ENCODE assay signal across 10 cellular contexts in the genomic region with DNA sequence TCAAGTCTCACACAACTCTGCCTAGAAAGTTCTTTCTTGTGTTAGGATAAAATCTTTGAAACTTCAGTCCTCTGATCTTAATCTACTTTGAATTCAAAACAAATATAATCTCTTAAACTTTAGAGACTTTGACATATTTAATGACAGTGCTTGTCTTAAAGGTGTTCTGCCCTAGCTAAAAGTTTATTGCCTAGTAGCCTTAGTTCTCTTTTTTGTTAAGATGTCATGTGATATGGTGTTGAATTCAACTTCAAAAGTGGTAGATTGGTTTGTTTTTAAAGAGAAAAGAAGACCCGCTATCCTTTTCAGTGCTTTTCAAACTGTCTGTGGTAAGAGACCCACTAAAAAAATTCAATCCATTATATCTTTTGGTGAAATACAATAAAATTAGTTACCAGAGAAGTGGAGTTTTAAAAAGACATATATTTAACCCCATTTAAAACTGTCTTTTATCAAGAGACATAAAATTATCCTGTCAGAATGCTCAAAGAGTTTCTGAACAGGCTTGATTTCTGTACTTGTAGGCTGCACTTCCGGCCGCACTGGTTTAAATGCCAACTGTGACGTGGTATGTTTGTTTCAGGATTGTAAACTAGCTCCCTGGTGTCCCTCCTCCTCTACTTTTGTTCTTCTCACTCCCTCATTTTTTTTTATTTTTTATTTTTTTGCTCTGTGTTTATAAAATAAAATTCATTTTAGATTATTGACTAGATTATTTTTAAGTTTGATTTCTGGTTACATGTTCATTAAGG.
DNase-seq lines count a peak whose midpoint lies in the region; ATAC-seq and TF ChIP-seq lines count a peak whose summit lies in the region.
"Had no signal": no experiment of that assay in that cellular context is flagged by ENCODE, and none has a peak within 500 bp of the region (broad histone marks: within the 10 kb centered on the region; RNA-seq: fewer than 3 reads in every experiment).

No MANE protein-coding gene starts in this region.

- peaks cover 14% of the 10 kb centered on the region; the same call in 1 of the 2 replicates for H4K20me1 ChIP-seq in GM23248 (ENCODE audit: insufficient read depth)

- H2BK5ac ChIP-seq in neuronal stem cell (ENCODE audit: low read length), result no peak overlapping the region

- H3K27ac Mint-ChIP-seq in activated T-helper 2 cell treated with anti-CD3 and anti-CD28 coated beads, Interferon-gamma antibody, Interleukin-2, Interleukin-4, amounts not matched to agents 10 μg/mL and 5 μg/mL and 100 μg/mL, durations not matched to agents 14 hours and 24 hours and 36 hours, result peak overlapping the region; percentile 63

- H3K14ac ChIP-seq in neuronal stem cell (ENCODE audit: low read length), result no peak overlapping the region

- H3K9me3 Mint-ChIP-seq in activated T-helper 2 cell treated with anti-CD3 and anti-CD28 coated beads, Interferon-gamma antibody, Interleukin-2, Interleukin-4, amounts not matched to agents 10 μg/mL and 5 μg/mL and 100 μg/mL, durations not matched to agents 14 hours and 24 hours and 36 hours, result no peaks in the 10 kb centered on the region

- H3K9ac ChIP-seq in GM23248 (no peak overlapping the region), neuronal stem cell (ENCODE audit: low read depth, low read length, poor library complexity) (no peak overlapping the region)

- H3K4me1 Mint-ChIP-seq in activated T-helper 2 cell treated with anti-CD3 and anti-CD28 coated beads, Interferon-gamma antibody, Interleukin-2, Interleukin-4, amounts not matched to agents 10 μg/mL and 5 μg/mL and 100 μg/mL, durations not matched to agents 14 hours and 24 hours and 36 hours (ENCODE audit: low read depth), result peaks cover 32% of the 10 kb centered on the region

- no peaks in the 10 kb centered on the region for H3K79me1 ChIP-seq in neuronal stem cell (ENCODE audit: low read depth, low read length)

- ATAC-seq in heart right ventricle (peak; percentile 69 to 86 (median 80)), sciatic nerve (peak; percentile 78), HG03460 (IDR thresholded peaks at IDR 0.05; ENCODE audit: unreplicated experiment) (no peak), HG03196 (IDR thresholded peaks at IDR 0.05; ENCODE audit: unreplicated experiment) (no peak), GM18873 (IDR thresholded peaks at IDR 0.05; ENCODE audit: low FRiP score, unreplicated experiment) (no peak)

- in situ Hi-C loops in GM23248 (cut with MboI), result no loop called here

- no peaks in the 10 kb centered on the region for H3K9me3 ChIP-seq in GM23248 (ENCODE audit: low read depth)
- no peaks in the 10 kb centered on the region for H3K9me3 ChIP-seq in heart right ventricle
- H3K9me3 ChIP-seq in neuronal stem cell (replicated peaks in 1 of 2; ENCODE audit: control insufficient read depth in 2 of 2, insufficient read depth in 1 of 2, low read depth in 1 of 2, low read length in 2 of 2), result no peaks in the 10 kb centered on the region

- H2BK15ac ChIP-seq in neuronal stem cell (ENCODE audit: low read length), result no peak overlapping the region

- DNase-seq in GM23248, result peak; percentile 22
- DNase-seq in activated T-helper 2 cell treated with anti-CD3 and anti-CD28 coated beads, Interferon-gamma antibody, Interleukin-2, Interleukin-4, amounts not matched to agents 10 μg/mL and 5 μg/mL and 100 μg/mL, durations not matched to agents 14 hours and 24 hours and 36 hours (ENCODE audit: low spot score), result no peak
- peak; percentile 40 to 86 for DNase-seq in heart right ventricle
- peak; percentile 77 for DNase-seq in sciatic nerve (ENCODE audit: low spot score)
- DNase-seq in neuronal stem cell (ENCODE audit: low spot score), result no peak
- DNase-seq: activated CD8-positive, alpha-beta memory T cell treated with anti-CD3 and anti-CD28 coated beads, Interleukin-2, amount 50 U/mL, for 48 hours; MV-4-11 had no signal

- no peak overlapping the region for H3K18ac ChIP-seq in neuronal stem cell (ENCODE audit: low read length)

- H2AK5ac ChIP-seq in neuronal stem cell (ENCODE audit: low read depth, low read length), result no peak overlapping the region

- H3K4me3 ChIP-seq in GM23248, result no peak overlapping the region
- H3K4me3 ChIP-seq in heart right ventricle, result no peak overlapping the region
- H3K4me3 ChIP-seq in neuronal stem cell (ENCODE audit: low read length in 2 of 2), result no peak overlapping the region

- intact Hi-C loops in activated T-helper 2 cell treated with anti-CD3 and anti-CD28 coated beads, Interferon-gamma antibody, Interleukin-2, Interleukin-4, amounts not matched to agents 10 μg/mL and 5 μg/mL and 100 μg/mL, durations not matched to agents 14 hours and 24 hours and 36 hours (cut with micrococcal nuclease), result loop anchor here (5.0 kb wide), 1 partner anchor 34 kb away; no protein-coding TSS in a partner anchor
- intact Hi-C loops in heart right ventricle (cut with DNase I), result loop anchor here in 1 of 10 donors (10.0 kb wide), 1 partner anchor 56 kb away; no protein-coding TSS in a partner anchor
- intact Hi-C loops in sciatic nerve (cut with DNase I), result no loop called here

- WGBS in GM23248 (ENCODE audit: low coverage in 1 of 2, low lambda C conversion rate in 2 of 2, missing lambda C conversion rate in 2 of 2), 2 experiments, result 80 to 90% methylated on average over 4 of the region's 4 CpGs
- WGBS in heart right ventricle, 2 donors, result 25 to 30% methylated on average over 4 of the region's 4 CpGs
- WGBS in neuronal stem cell (ENCODE audit: extremely low coverage in 2 of 2, insufficient read length in 2 of 2, insufficient replicate concordance in 1 of 2), 2 donors, result no CpG with 5 or more reads among the region's 4 CpGs

- no peak overlapping the region for H3K4me2 ChIP-seq in GM23248 (ENCODE audit: unreplicated experiment)
- no peak overlapping the region for H3K4me2 ChIP-seq in neuronal stem cell (ENCODE audit: insufficient read depth, low read length, poor library complexity, severe bottlenecking)

- no peak overlapping the region for H4K8ac ChIP-seq in neuronal stem cell (ENCODE audit: low read depth, low read length)

- no peak overlapping the region for H3K23ac ChIP-seq in neuronal stem cell (ENCODE audit: low read depth, low read length, poor library complexity)

- H3K4me3 Mint-ChIP-seq in activated T-helper 2 cell treated with anti-CD3 and anti-CD28 coated beads, Interferon-gamma antibody, Interleukin-2, Interleukin-4, amounts not matched to agents 10 μg/mL and 5 μg/mL and 100 μg/mL, durations not matched to agents 14 hours and 24 hours and 36 hours (ENCODE audit: low read depth), result no peak overlapping the region

- no peaks in the 10 kb centered on the region for H3K9me2 ChIP-seq in GM23248 (ENCODE audit: insufficient read depth)

- no peaks in the 10 kb centered on the region; the same call in 1 of the 2 replicates for H3F3A ChIP-seq in GM23248 (ENCODE audit: insufficient read depth)

- no peak overlapping the region for H2BK120ac ChIP-seq in neuronal stem cell (ENCODE audit: low read depth, low read length)

- H3K36me3 Mint-ChIP-seq in activated T-helper 2 cell treated with anti-CD3 and anti-CD28 coated beads, Interferon-gamma antibody, Interleukin-2, Interleukin-4, amounts not matched to agents 10 μg/mL and 5 μg/mL and 100 μg/mL, durations not matched to agents 14 hours and 24 hours and 36 hours (ENCODE audit: low read depth), result no peaks in the 10 kb centered on the region

- H3K79me2 ChIP-seq in GM23248 (ENCODE audit: insufficient read depth), result peaks cover 100% of the 10 kb centered on the region

- H3K4me1 ChIP-seq in GM23248 (ENCODE audit: insufficient read depth) (0 out of 2 replicates have a peak, but pooled peaks cover 6% of the 10 kb centered on the region), heart right ventricle (peaks cover 0 to 100% (median 92%) of the 10 kb centered on the region in 9 donors), neuronal stem cell (ENCODE audit: control insufficient read depth in 2 of 2, insufficient read depth in 1 of 2, low read depth in 1 of 2, low read length in 2 of 2) (peaks cover 0 to 6% of the 10 kb centered on the region in 2 donors)

- H3K27me3 Mint-ChIP-seq in activated T-helper 2 cell treated with anti-CD3 and anti-CD28 coated beads, Interferon-gamma antibody, Interleukin-2, Interleukin-4, amounts not matched to agents 10 μg/mL and 5 μg/mL and 100 μg/mL, durations not matched to agents 14 hours and 24 hours and 36 hours (ENCODE audit: low read depth), result no peaks in the 10 kb centered on the region

- H2AFZ ChIP-seq in GM23248, result no peak overlapping the region
- no peak overlapping the region for H2AFZ ChIP-seq in neuronal stem cell (ENCODE audit: low read length)

- no peak overlapping the region for H2BK12ac ChIP-seq in neuronal stem cell (ENCODE audit: low read length)

- H3K27me3 ChIP-seq in GM23248 (replicated peaks; ENCODE audit: insufficient read depth), result no peaks in the 10 kb centered on the region
- no peaks in the 10 kb centered on the region for H3K27me3 ChIP-seq in heart right ventricle
- no peaks in the 10 kb centered on the region for H3K27me3 ChIP-seq in neuronal stem cell (ENCODE audit: control insufficient read depth in 3 of 3, insufficient read depth in 3 of 3, low read depth in 1 of 3, low read length in 3 of 3)

- no peak for TF ChIP-seq CTCF in heart right ventricle (IDR thresholded peaks at IDR 0.05)

- H3K4ac ChIP-seq in neuronal stem cell (ENCODE audit: low read length), result no peak overlapping the region

- H3K36me3 ChIP-seq in GM23248 (ENCODE audit: low read depth) (no peaks in the 10 kb centered on the region), heart right ventricle (peaks cover 0 to 4% (median 0%) of the 10 kb centered on the region in 9 donors), neuronal stem cell (replicated peaks in 1 of 2; ENCODE audit: control insufficient read depth in 2 of 2, insufficient read depth in 2 of 2, low read length in 2 of 2) (peaks cover 0 to 74% of the 10 kb centered on the region in 2 donors)

- H4K91ac ChIP-seq in neuronal stem cell (ENCODE audit: low read depth, low read length, poor library complexity), result no peak overlapping the region

- H3K27ac ChIP-seq in GM23248 (no peak overlapping the region), heart right ventricle (peak overlapping the region in 8 of 10 donors; percentile 2 to 75 (median 60)), neuronal stem cell (replicated peaks; ENCODE audit: low read length) (no peak overlapping the region)

Comparison
In these comparisons a context has a peak if more than half of its experiments do, and no peak if none do; other contexts are left out.
1. DNase-seq: peak in GM23248 (single experiment), heart right ventricle (2 of 2) and sciatic nerve (single experiment); none in activated T-helper 2 cell treated with anti-CD3 and anti-CD28 coated beads, Interferon-gamma antibody, Interleukin-2, Interleukin-4, amounts not matched to agents 10 μg/mL and 5 μg/mL and 100 μg/mL, durations not matched to agents 14 hours and 24 hours and 36 hours (single experiment) and neuronal stem cell (single experiment).
2. H3K27ac ChIP-seq: peak in heart right ventricle (8 of 10); none in GM23248 (single experiment) and neuronal stem cell (single experiment).
3. ATAC-seq: peak in heart right ventricle (8 of 8) and sciatic nerve (single experiment); none in HG03460 (single experiment), HG03196 (single experiment) and GM18873 (single experiment).